In genomic region chr7:80151274-80151665, GRCh38 we compare ENCODE assay signal across 12 cellular contexts. TPM values are rescaled to one million over a fixed set of nuclear protein-coding genes. Genes with fewer than 3 reads are reported as not detected.
DNase-seq lines count a peak whose midpoint lies in the region; ATAC-seq, FAIRE-seq and TF ChIP-seq lines count a peak whose summit lies in the region.
"Had no signal": no experiment of that assay in that cellular context is flagged by ENCODE, and none has a peak within 500 bp of the region (broad histone marks: within the 10 kb centered on the region; RNA-seq: fewer than 3 reads in every experiment).

No MANE protein-coding gene starts in this region.

- H2AK5ac ChIP-seq in mesendoderm (ENCODE audit: low read length): no peak overlapping the region

- RAD21 ChIA-PET in GM12878 (lab: Charles Lee; ENCODE audit: unreplicated experiment): no interaction called here

- peak; percentile 74 for ATAC-seq in GM18909 (IDR thresholded peaks at IDR 0.05; ENCODE audit: poor library complexity, unreplicated experiment)
- ATAC-seq in GM12878: peak; percentile 56; the same call in 2 of the 3 replicates
- no peak for ATAC-seq in aorta (ENCODE audit: low FRiP score)
- ATAC-seq: K562 had no signal

- no peak overlapping the region for H4K8ac ChIP-seq in mesendoderm (ENCODE audit: low read depth, low read length)

- in situ Hi-C loops in KBM-7 (cut with MboI; ENCODE audit: low pct_unique_long_range_greater_than_20kb, low sequenced_read_pairs): no loop called here
- in situ Hi-C loops in GM12878 (cut with MboI): no loop called here

- H2BK120ac ChIP-seq in mesendoderm (ENCODE audit: low read depth, low read length): no peak overlapping the region

- no peak overlapping the region for H2AFZ ChIP-seq in GM12878 (ENCODE audit: control insufficient read depth, low read depth, low read length)

- H2BK5ac ChIP-seq in mesendoderm (ENCODE audit: low read length): no peak overlapping the region

- TF ChIP-seq RAD21 in GM12878 (IDR thresholded peaks at IDR 0.05; ENCODE audit: insufficient read depth, low read depth, low read length): no peak

- CTCF ChIA-PET in GM12878 (lab: Yijun Ruan, JAX): no interaction called here

- DNase-seq in KBM-7 (peak; percentile 75), GM12878 (ENCODE audit: low read depth, low spot score) (no peak), aorta (no peak), NCI-H146 (lab: John Stamatoyannopoulos, UW) (no peak), left ventricle myocardium inferior (no peak), mesendoderm (no peak)
- DNase-seq in stimulated activated CD8-positive, alpha-beta memory T cell treated with anti-CD3 and anti-CD28 coated beads, Interleukin-15, amount 100 ng/mL, for 48 hours (ENCODE audit: low read depth in 2 of 2): peak; percentile 17 to 20
- DNase-seq: retina, RPMI8226 had no signal

- H3K79me1 ChIP-seq in mesendoderm (ENCODE audit: low read length): peaks cover 5% of the 10 kb centered on the region

- no peak overlapping the region for H4K5ac ChIP-seq in mesendoderm (ENCODE audit: low read length)

- H4K20me1 ChIP-seq in GM12878 (ENCODE audit: control insufficient read depth, insufficient read depth): no peaks in the 10 kb centered on the region

- H3K9ac ChIP-seq in GM12878 (ENCODE audit: control insufficient read depth, insufficient read depth, low read length) (no peak overlapping the region), mesendoderm (ENCODE audit: low read length) (no peak overlapping the region)

- no peak overlapping the region for H2BK15ac ChIP-seq in mesendoderm (replicated peaks; ENCODE audit: low read depth)

- BruUV-seq in GM12878 (replicated peaks; lab: Mats Ljungman, UMichigan): no TSS peak

- H3K36me3 ChIP-seq in GM12878 (ENCODE audit: control insufficient read depth in 2 of 2, insufficient read depth in 2 of 2, low read length in 1 of 2) (no peaks in the 10 kb centered on the region), aorta (ENCODE audit: control insufficient read depth in 1 of 2, insufficient read depth in 2 of 2, low read length in 1 of 2) (no peaks in the 10 kb centered on the region), left ventricle myocardium inferior (no peaks in the 10 kb centered on the region), mesendoderm (ENCODE audit: control insufficient read depth, insufficient read depth, low read length) (no peaks in the 10 kb centered on the region)
- H3K36me3 ChIP-seq: tibial nerve had no signal

- no peak overlapping the region for H3K23ac ChIP-seq in mesendoderm (ENCODE audit: low read length)

- TF ChIP-seq CTCF in GM12878 (IDR thresholded peaks at IDR 0.05 in 2 of 3, conservative IDR thresholded peaks at IDR 0.05 in 1 of 3; ENCODE audit: control insufficient read depth in 2 of 3, extremely low read depth in 1 of 3, insufficient read depth in 1 of 3, low read depth in 3 of 3, low read length in 3 of 3): no peak
- no peak for TF ChIP-seq CTCF in left ventricle myocardium inferior (IDR thresholded peaks at IDR 0.05; ENCODE audit: borderline replicate concordance)

- no peak overlapping the region for H3K56ac ChIP-seq in mesendoderm (ENCODE audit: low read length)

- no peak overlapping the region for H3K4me3 ChIP-seq in GM12878
- H3K4me3 ChIP-seq in aorta (ENCODE audit: low read length in 2 of 2): no peak overlapping the region
- H3K4me3 ChIP-seq in left ventricle myocardium inferior: no peak overlapping the region
- no peak overlapping the region for H3K4me3 ChIP-seq in mesendoderm (ENCODE audit: low read length)
- H3K4me3 ChIP-seq: K562, tibial nerve had no signal

- no peak for TF ChIP-seq EP300 in GM12878 (IDR thresholded peaks at IDR 0.05; ENCODE audit: borderline replicate concordance in 1 of 2, control insufficient read depth in 1 of 2, low read depth in 2 of 2, low read length in 2 of 2)

- no peak for FAIRE-seq in GM12878 (lab: Jason Lieb, UNC)
- FAIRE-seq: K562 had no signal

- H3K27me3 ChIP-seq in GM12878 (replicated peaks in 1 of 2; ENCODE audit: control insufficient read depth in 2 of 2, insufficient read depth in 2 of 2, low read length in 1 of 2): no peaks in the 10 kb centered on the region
- H3K27me3 ChIP-seq in aorta (ENCODE audit: control insufficient read depth in 1 of 2, insufficient read depth in 2 of 2, low read length in 1 of 2): no peaks in the 10 kb centered on the region
- H3K27me3 ChIP-seq in left ventricle myocardium inferior (ENCODE audit: low read depth): no peaks in the 10 kb centered on the region
- H3K27me3 ChIP-seq in mesendoderm (ENCODE audit: insufficient read depth, low read length, poor library complexity): no peaks in the 10 kb centered on the region
- H3K27me3 ChIP-seq: tibial nerve had no signal

- H3K4ac ChIP-seq in mesendoderm (ENCODE audit: low read depth, low read length): no peak overlapping the region

- H3K27ac ChIP-seq in GM12878 (ENCODE audit: control insufficient read depth, insufficient read depth) (no peak overlapping the region), aorta (ENCODE audit: low read depth in 1 of 2, low read length in 2 of 2) (no peak overlapping the region), left ventricle myocardium inferior (replicated peaks) (no peak overlapping the region), mesendoderm (ENCODE audit: low read depth, low read length) (no peak overlapping the region)
- H3K27ac ChIP-seq: tibial nerve had no signal

- no peaks in the 10 kb centered on the region for H3K4me1 ChIP-seq in GM12878 (ENCODE audit: control insufficient read depth, insufficient read depth, low read length)
- no peaks in the 10 kb centered on the region for H3K4me1 ChIP-seq in aorta (ENCODE audit: control insufficient read depth in 1 of 2, insufficient read depth in 2 of 2, low read length in 2 of 2)
- peaks cover 42% of the 10 kb centered on the region for H3K4me1 ChIP-seq in left ventricle myocardium inferior
- H3K4me1 ChIP-seq in mesendoderm (ENCODE audit: control insufficient read depth, low read depth, low read length): peaks cover 6% of the 10 kb centered on the region

- no peak overlapping the region for H3K18ac ChIP-seq in mesendoderm (ENCODE audit: low read length)

- TF ChIP-seq POLR2A in GM12878 (IDR thresholded peaks at IDR 0.05; ENCODE audit: low read depth, low read length): no peak

- intact Hi-C loops in GM12878 (cut with micrococcal nuclease; ENCODE audit: unreplicated experiment): no loop called here
- intact Hi-C loops in aorta (cut with DNase I): no loop called here
- intact Hi-C loops in left ventricle myocardium inferior (cut with micrococcal nuclease): no loop called here

- POLR2A ChIA-PET in GM12878 (lab: Charles Lee): no interaction called here

- H3K79me2 ChIP-seq in GM12878 (ENCODE audit: control insufficient read depth, insufficient read depth, low read length): no peaks in the 10 kb centered on the region
- peaks cover 46% of the 10 kb centered on the region for H3K79me2 ChIP-seq in mesendoderm (ENCODE audit: control insufficient read depth, insufficient read depth, low read length)

- SMC1A ChIA-PET in GM12878 (lab: Charles Lee; ENCODE audit: uncharacterized antibody, unreplicated experiment): no interaction called here

- H3K9me3 ChIP-seq in GM12878 (replicated peaks; ENCODE audit: control insufficient read depth, insufficient read depth, low read length): no peaks in the 10 kb centered on the region
- no peaks in the 10 kb centered on the region for H3K9me3 ChIP-seq in aorta (ENCODE audit: control insufficient read depth, low read length)
- H3K9me3 ChIP-seq in left ventricle myocardium inferior (replicated peaks): no peaks in the 10 kb centered on the region
- H3K9me3 ChIP-seq: tibial nerve had no signal

- H3K4me2 ChIP-seq in GM12878 (ENCODE audit: control insufficient read depth, insufficient read depth): no peak overlapping the region
- no peak overlapping the region for H3K4me2 ChIP-seq in mesendoderm (ENCODE audit: low read length)

TF ChIP-seq in GM12878, 131 proteins besides CTCF, POLR2A, EP300 and RAD21 (continues in another document):
- no peak for TF ChIP-seq DPF2 (IDR thresholded peaks at IDR 0.05)
- no peak for TF ChIP-seq MEF2A (IDR thresholded peaks at IDR 0.05; ENCODE audit: insufficient read depth, low read depth, low read length)
- TF ChIP-seq YY1 (IDR thresholded peaks at IDR 0.05; ENCODE audit: low read depth, low read length): no peak
- TF ChIP-seq MEF2B (IDR thresholded peaks at IDR 0.05; ENCODE audit: partially characterized antibody, poor library complexity, severe bottlenecking): no peak
- peak; percentile 33; the same call in 1 of the 2 replicates for TF ChIP-seq PKNOX1 (IDR thresholded peaks at IDR 0.05)
- TF ChIP-seq ATF7 (IDR thresholded peaks at IDR 0.05; ENCODE audit: low read depth): no peak
- TF ChIP-seq MTA3 (IDR thresholded peaks at IDR 0.05; ENCODE audit: borderline replicate concordance, low read length): no peak
- TF ChIP-seq RELA (IDR thresholded peaks at IDR 0.05; ENCODE audit: borderline replicate concordance, partially characterized antibody): no peak

RNA-seq across cellular contexts. Expression of gene GNAI1, which starts 16.6 kb away (rescaled TPM):
- not detected in 2 replicates for total RNA-seq in GM12878 (2013; cell fraction: nucleolus; rRNA removed)
- total RNA-seq in GM12878 (2014; rRNA removed) (not detected in 2 replicates), GM12878 (2014; rRNA removed; fragmentation: Illumina TruSeq; extraction: Trizol) (not detected in 2 replicates), GM12878 (2021) (0.16 TPM in 1 of 2 replicates, not detected in the other), aorta (10 to 100 TPM; 17.9 to 20.7 TPM), left ventricle myocardium inferior (14.5 TPM)
- polyA plus RNA-seq in GM12878 (2011; ENCODE audit: low read depth): not detected
- polyA plus RNA-seq in GM12878 (2011; rRNA removed) (not detected in 2 replicates), GM12878 (2014; fragmentation: Illumina TruSeq; extraction: Trizol) (not detected in 2 replicates), GM12878 (2014; fragmentation: Nextera tagmentation; extraction: Ambion mirVana) (not detected), GM12878 (2014; rRNA removed) (not detected in 2 replicates), GM12878 (2016; fragmentation: Nextera tagmentation; extraction: Ambion mirVana) (not detected), aorta (10 to 100 TPM; 10.3 to 14.0 TPM)
- polyA plus RNA-seq in GM12878 (2011; cell fraction: cytosol; rRNA removed): not detected in 2 replicates
- polyA plus RNA-seq in GM12878 (2011; cell fraction: nucleus; rRNA removed): not detected in 2 replicates
- polyA plus RNA-seq in GM12878 (2012): not detected in 2 replicates
- not detected in 2 replicates for polyA minus RNA-seq in GM12878 (2011; rRNA and poly(A)+ RNA removed)
- not detected in 2 replicates for polyA minus RNA-seq in GM12878 (2011; cell fraction: cytosol; rRNA and poly(A)+ RNA removed)
- not detected in 2 replicates for polyA minus RNA-seq in GM12878 (2011; cell fraction: nucleus; rRNA and poly(A)+ RNA removed)
- polyA plus RNA-seq in mesendoderm (2013, experiment 1 of 2): 9.3 TPM
- 9.6 TPM for polyA plus RNA-seq in mesendoderm (2013, experiment 2 of 2)

Comparison
In these comparisons a context has a peak if more than half of its experiments do, and no peak if none do; other contexts are left out.
1. DNase-seq: peak in KBM-7 (single experiment) and stimulated activated CD8-positive, alpha-beta memory T cell treated with anti-CD3 and anti-CD28 coated beads, Interleukin-15, amount 100 ng/mL, for 48 hours (2 of 2); none in GM12878 (single experiment), aorta (0 of 2), NCI-H146 (single experiment), left ventricle myocardium inferior (single experiment) and mesendoderm (single experiment).
2. RNA of gene GNAI1, which starts 16.6 kb away (total RNA-seq): 17.9 to 20.7 TPM in aorta and 14.5 TPM in left ventricle myocardium inferior (single experiment); 0.16 TPM in GM12878; every median in the first group is over 10 times any median in the second.